In the genomic region with DNA sequence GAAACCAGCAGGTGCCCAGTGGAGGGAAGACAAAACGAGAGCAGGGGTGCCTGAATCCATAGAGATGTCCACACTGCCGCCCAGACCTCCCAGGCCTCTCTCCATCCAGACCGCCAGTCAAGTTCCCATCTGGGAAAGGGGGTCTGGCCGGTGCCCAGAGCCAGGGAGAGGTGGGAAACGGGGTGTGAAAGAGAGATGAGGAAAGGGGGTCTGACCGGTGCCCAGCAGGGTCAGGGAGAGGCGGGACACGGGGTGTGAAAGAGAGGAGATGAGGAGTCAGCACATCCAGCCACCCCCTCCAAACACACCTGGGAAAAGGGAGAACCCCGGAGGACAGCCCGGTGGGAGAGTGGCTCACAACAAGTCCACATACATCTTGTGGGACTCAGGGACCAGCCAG, we compare ENCODE assay signal across 22 cellular contexts.
"Had no signal": no experiment of that assay in that cellular context is flagged by ENCODE, and none has a peak within 500 bp of the region (broad histone marks: within the 10 kb centered on the region; RNA-seq: fewer than 3 reads in every experiment).

No MANE protein-coding gene starts in this region.

- DNase-seq: IMR-90, Karpas-422, KG1, MM.1S, NCI-H1092 treated with DMSO at 0.1 percent for 48 hours, NCI-H1436, NCI-H187, NCI-H2029, NCI-H2081 treated with DMSO at 0.1 percent for 48 hours, NCI-H2171, NCI-H226, NCI-H446, NCI-H510A, NCI-H524 treated with DMSO at 0.1 percent for 48 hours, NCI-H69, NCI-H774, PC-3, Right ventricle myocardium superior, SIG-M5 had no signal

- H3K4me3 ChIP-seq: Peyer's patch, SJSA1, SK-N-MC had no signal

- H3K27me3 ChIP-seq: Peyer's patch, SJSA1 had no signal

- H3K36me3 ChIP-seq: Peyer's patch, SJSA1 had no signal

- H3K9me3 ChIP-seq: Peyer's patch, SJSA1 had no signal

- H3K4me1 ChIP-seq: Peyer's patch, SJSA1 had no signal

- H3K27ac ChIP-seq: Peyer's patch, SJSA1, SK-N-MC had no signal
